14 cellular contexts compared by ENCODE assay signal in the genomic region with DNA sequence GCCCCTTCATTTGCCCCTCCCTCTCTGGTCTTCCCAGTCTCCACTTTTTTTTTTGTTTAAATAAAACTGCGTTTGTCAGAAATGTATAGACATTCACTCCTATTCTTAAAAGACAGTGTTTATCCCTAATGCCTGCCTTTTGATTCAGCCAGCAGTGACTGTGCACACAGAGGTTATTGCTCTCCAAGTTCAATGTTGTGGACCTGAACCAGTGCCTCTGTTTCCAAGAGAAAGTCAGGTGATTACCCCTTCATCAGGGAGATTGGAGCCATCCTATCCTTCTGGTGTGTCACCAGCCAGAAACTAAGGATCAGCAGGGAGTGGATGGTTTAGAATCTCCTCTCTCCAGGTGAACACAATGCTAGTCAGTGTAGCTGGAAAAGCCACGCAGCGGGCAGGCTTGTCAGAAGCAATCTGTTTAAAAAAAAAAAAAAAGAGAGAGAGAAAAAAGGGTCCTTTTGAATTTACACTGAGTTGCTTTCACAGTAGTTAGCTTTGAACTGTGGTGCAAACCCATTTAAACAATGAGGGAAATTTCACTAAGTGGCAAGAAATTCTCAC.
DNase-seq lines count a peak whose midpoint lies in the region; ATAC-seq, FAIRE-seq and TF ChIP-seq lines count a peak whose summit lies in the region.
"Had no signal": no experiment of that assay in that cellular context is flagged by ENCODE, and none has a peak within 500 bp of the region (broad histone marks: within the 10 kb centered on the region; RNA-seq: fewer than 3 reads in every experiment).

No MANE protein-coding gene starts in this region.

- H3K4me3 ChIP-seq in A549: no peak overlapping the region
- no peak overlapping the region for H3K4me3 ChIP-seq in NT2/D1 (ENCODE audit: insufficient read length, low read depth)
- no peak overlapping the region for H3K4me3 ChIP-seq in esophagus squamous epithelium
- no peak overlapping the region for H3K4me3 ChIP-seq in neural cell (ENCODE audit: low read length)
- H3K4me3 ChIP-seq: GM23248 had no signal

- FAIRE-seq in A549 (lab: Jason Lieb, UNC): no peak
- FAIRE-seq: GM12892, GM19239 had no signal

- no peaks in the 10 kb centered on the region for H3K9me2 ChIP-seq in neural cell (ENCODE audit: insufficient read depth, low read length)

- H3K27me3 ChIP-seq in NT2/D1 (ENCODE audit: insufficient read depth, insufficient read length): no peaks in the 10 kb centered on the region
- no peaks in the 10 kb centered on the region for H3K27me3 ChIP-seq in esophagus squamous epithelium
- no peaks in the 10 kb centered on the region for H3K27me3 ChIP-seq in neural cell (ENCODE audit: insufficient read depth, low read depth, low read length)

- CTCF ChIA-PET in A549 (lab: Yijun Ruan, JAX): interaction anchor here (1.0 to 2.0 kb wide), 2 partner anchors 8 to 25 kb away, joined by 3 to 7 read pairs; no protein-coding TSS in a partner anchor

- no peaks in the 10 kb centered on the region for H3F3A ChIP-seq in neural cell (ENCODE audit: insufficient read depth, low read length, poor library complexity, severe bottlenecking)

- no peak for TF ChIP-seq POLR2A in A549 (IDR thresholded peaks at IDR 0.05; ENCODE audit: low read length)
- no peak for TF ChIP-seq POLR2A in esophagus squamous epithelium (IDR thresholded peaks at IDR 0.05)

- ATAC-seq in A549 (peak in 1 of 2 experiments; percentile 30; a peak in 3 of 6 replicates), HG03159 (IDR thresholded peaks at IDR 0.05; ENCODE audit: unreplicated experiment) (no peak), HG03354 (IDR thresholded peaks at IDR 0.05; ENCODE audit: poor library complexity, severe bottlenecking, unreplicated experiment) (no peak), GM21360 (IDR thresholded peaks at IDR 0.05; ENCODE audit: unreplicated experiment) (no peak)
- ATAC-seq: activated T-cell treated with anti-CD3 and anti-CD28 coated beads, Interleukin-2, amount 50 U/mL, for 4 hours had no signal

- no peaks in the 10 kb centered on the region for H3K79me2 ChIP-seq in neural cell (replicated peaks; ENCODE audit: insufficient read depth, low read length)

- no peak for DNase-seq in A549 (ENCODE audit: low read depth in 1 of 2, low spot score in 1 of 2)
- peak; percentile 86 for DNase-seq in NT2/D1 (ENCODE audit: low read depth, low spot score)
- DNase-seq in esophagus squamous epithelium (lab: John Stamatoyannopoulos, UW): no peak
- DNase-seq in cerebellar cortex (ENCODE audit: low spot score): no peak
- DNase-seq: activated T-cell treated with anti-CD3 and anti-CD28 coated beads, Interleukin-2, amount 50 U/mL, for 4 hours; GM23248; NCI-H1105 treated with DMSO at 0.1 percent for 48 hours; SW 1271 had no signal

- TF ChIP-seq EP300 in A549 (IDR thresholded peaks at IDR 0.05): no peak
- no peak for TF ChIP-seq EP300 in neural cell (conservative IDR thresholded peaks at IDR 0.05; ENCODE audit: poor library complexity, severe bottlenecking)

- H3K9ac ChIP-seq in NT2/D1 (ENCODE audit: insufficient read length, low read depth): no peak overlapping the region
- H3K9ac ChIP-seq in neural cell (ENCODE audit: low read length): peak overlapping the region; percentile 0
- H3K9ac ChIP-seq: GM23248 had no signal

- H3K4me2 ChIP-seq in A549 (peak overlapping the region; percentile 48), neural cell (ENCODE audit: low read length) (no peak overlapping the region)

- H3K4me1 ChIP-seq in A549 (peaks cover 37% of the 10 kb centered on the region), NT2/D1 (ENCODE audit: insufficient read depth, insufficient read length) (peaks cover 3% of the 10 kb centered on the region), esophagus squamous epithelium (peaks cover 7 to 83% (median 52%) of the 10 kb centered on the region in 3 donors)

- WGBS in A549 (ENCODE audit: missing lambda C conversion rate): 61% methylated on average over 3 of the region's 3 CpGs
- 30 to 48% methylated on average over 3 of the region's 3 CpGs for WGBS in esophagus squamous epithelium, 2 donors

- no peaks in the 10 kb centered on the region for H3K36me3 ChIP-seq in NT2/D1 (ENCODE audit: insufficient read depth, insufficient read length, low read length)
- no peaks in the 10 kb centered on the region for H3K36me3 ChIP-seq in esophagus squamous epithelium
- H3K36me3 ChIP-seq in neural cell (ENCODE audit: insufficient read depth, low read length): no peaks in the 10 kb centered on the region

- POLR2A ChIA-PET in A549 (lab: Yijun Ruan, JAX): no interaction called here

- no peaks in the 10 kb centered on the region for H4K20me1 ChIP-seq in neural cell (ENCODE audit: insufficient read depth)

- intact Hi-C loops in esophagus squamous epithelium (cut with DNase I): no loop called here

- no peaks in the 10 kb centered on the region for H3K9me3 ChIP-seq in A549
- peaks cover 11% of the 10 kb centered on the region for H3K9me3 ChIP-seq in NT2/D1 (ENCODE audit: insufficient read depth, low read length)
- H3K9me3 ChIP-seq in esophagus squamous epithelium: peaks cover 0 to 3% (median 0%) of the 10 kb centered on the region in 3 donors
- no peaks in the 10 kb centered on the region for H3K9me3 ChIP-seq in neural cell (ENCODE audit: low read length)

- no peak for TF ChIP-seq RAD21 in A549 (conservative IDR thresholded peaks at IDR 0.05 in 1 of 2, IDR thresholded peaks at IDR 0.05 in 1 of 2)
- TF ChIP-seq RAD21 in neural cell (conservative IDR thresholded peaks at IDR 0.05): no peak

- H2AFZ ChIP-seq in neural cell (ENCODE audit: low read depth, low read length): no peak overlapping the region
- H2AFZ ChIP-seq: GM23248 had no signal

- H3K27ac ChIP-seq in A549: peak overlapping the region; percentile 3 to 60; a peak in 3 of 6 replicates
- peak overlapping the region; percentile 72 to 87 (median 80) for H3K27ac ChIP-seq in esophagus squamous epithelium
- H3K27ac ChIP-seq in neural cell (ENCODE audit: low read length): no peak overlapping the region
- H3K27ac ChIP-seq: GM23248 had no signal

- TF ChIP-seq CTCF in A549 (IDR thresholded peaks at IDR 0.05): no peak
- no peak for TF ChIP-seq CTCF in esophagus squamous epithelium (IDR thresholded peaks at IDR 0.05)
- no peak for TF ChIP-seq CTCF in neural cell (IDR thresholded peaks at IDR 0.05; ENCODE audit: poor library complexity, severe bottlenecking)

TF ChIP-seq in A549, 52 proteins besides CTCF, POLR2A, EP300 and RAD21:
- TF ChIP-seq EHMT2 (IDR thresholded peaks at IDR 0.05; ENCODE audit: low read depth): no peak
- TF ChIP-seq, protein P1, sequence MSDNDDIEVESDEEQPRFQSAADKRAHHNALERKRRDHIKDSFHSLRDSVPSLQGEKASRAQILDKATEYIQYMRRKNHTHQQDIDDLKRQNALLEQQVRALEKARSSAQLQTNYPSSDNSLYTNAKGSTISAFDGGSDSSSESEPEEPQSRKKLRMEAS (IDR thresholded peaks at IDR 0.05): no peak
- TF ChIP-seq, protein P2, sequence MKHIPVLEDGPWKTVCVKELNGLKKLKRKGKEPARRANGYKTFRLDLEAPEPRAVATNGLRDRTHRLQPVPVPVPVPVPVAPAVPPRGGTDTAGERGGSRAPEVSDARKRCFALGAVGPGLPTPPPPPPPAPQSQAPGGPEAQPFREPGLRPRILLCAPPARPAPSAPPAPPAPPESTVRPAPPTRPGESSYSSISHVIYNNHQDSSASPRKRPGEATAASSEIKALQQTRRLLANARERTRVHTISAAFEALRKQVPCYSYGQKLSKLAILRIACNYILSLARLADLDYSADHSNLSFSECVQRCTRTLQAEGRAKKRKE (CRISPR knock-in tag; IDR thresholded peaks at IDR 0.05; ENCODE audit: low read depth): no peak
- TF ChIP-seq, protein P3, sequence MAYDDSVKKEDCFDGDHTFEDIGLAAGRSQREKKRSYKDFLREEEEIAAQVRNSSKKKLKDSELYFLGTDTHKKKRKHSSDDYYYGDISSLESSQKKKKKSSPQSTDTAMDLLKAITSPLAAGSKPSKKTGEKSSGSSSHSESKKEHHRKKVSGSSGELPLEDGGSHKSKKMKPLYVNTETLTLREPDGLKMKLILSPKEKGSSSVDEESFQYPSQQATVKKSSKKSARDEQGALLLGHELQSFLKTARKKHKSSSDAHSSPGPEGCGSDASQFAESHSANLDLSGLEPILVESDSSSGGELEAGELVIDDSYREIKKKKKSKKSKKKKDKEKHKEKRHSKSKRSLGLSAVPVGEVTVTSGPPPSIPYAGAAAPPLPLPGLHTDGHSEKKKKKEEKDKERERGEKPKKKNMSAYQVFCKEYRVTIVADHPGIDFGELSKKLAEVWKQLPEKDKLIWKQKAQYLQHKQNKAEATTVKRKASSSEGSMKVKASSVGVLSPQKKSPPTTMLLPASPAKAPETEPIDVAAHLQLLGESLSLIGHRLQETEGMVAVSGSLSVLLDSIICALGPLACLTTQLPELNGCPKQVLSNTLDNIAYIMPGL (CRISPR knock-in tag; IDR thresholded peaks at IDR 0.05; ENCODE audit: borderline replicate concordance): no peak
- TF ChIP-seq ZSCAN20 (CRISPR knock-in tag; IDR thresholded peaks at IDR 0.05): no peak

TF ChIP-seq in neural cell, 6 proteins besides CTCF, POLR2A, EP300 and RAD21 (continues in another document):
- TF ChIP-seq EZH2 (IDR thresholded peaks at IDR 0.05; ENCODE audit: borderline replicate concordance, insufficient read depth, low read length, poor library complexity, severe bottlenecking) (no peak), SMC3 (conservative IDR thresholded peaks at IDR 0.05; ENCODE audit: poor library complexity) (no peak)
- TF ChIP-seq, protein P4, sequence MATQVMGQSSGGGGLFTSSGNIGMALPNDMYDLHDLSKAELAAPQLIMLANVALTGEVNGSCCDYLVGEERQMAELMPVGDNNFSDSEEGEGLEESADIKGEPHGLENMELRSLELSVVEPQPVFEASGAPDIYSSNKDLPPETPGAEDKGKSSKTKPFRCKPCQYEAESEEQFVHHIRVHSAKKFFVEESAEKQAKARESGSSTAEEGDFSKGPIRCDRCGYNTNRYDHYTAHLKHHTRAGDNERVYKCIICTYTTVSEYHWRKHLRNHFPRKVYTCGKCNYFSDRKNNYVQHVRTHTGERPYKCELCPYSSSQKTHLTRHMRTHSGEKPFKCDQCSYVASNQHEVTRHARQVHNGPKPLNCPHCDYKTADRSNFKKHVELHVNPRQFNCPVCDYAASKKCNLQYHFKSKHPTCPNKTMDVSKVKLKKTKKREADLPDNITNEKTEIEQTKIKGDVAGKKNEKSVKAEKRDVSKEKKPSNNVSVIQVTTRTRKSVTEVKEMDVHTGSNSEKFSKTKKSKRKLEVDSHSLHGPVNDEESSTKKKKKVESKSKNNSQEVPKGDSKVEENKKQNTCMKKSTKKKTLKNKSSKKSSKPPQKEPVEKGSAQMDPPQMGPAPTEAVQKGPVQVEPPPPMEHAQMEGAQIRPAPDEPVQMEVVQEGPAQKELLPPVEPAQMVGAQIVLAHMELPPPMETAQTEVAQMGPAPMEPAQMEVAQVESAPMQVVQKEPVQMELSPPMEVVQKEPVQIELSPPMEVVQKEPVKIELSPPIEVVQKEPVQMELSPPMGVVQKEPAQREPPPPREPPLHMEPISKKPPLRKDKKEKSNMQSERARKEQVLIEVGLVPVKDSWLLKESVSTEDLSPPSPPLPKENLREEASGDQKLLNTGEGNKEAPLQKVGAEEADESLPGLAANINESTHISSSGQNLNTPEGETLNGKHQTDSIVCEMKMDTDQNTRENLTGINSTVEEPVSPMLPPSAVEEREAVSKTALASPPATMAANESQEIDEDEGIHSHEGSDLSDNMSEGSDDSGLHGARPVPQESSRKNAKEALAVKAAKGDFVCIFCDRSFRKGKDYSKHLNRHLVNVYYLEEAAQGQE (IDR thresholded peaks at IDR 0.05; ENCODE audit: borderline replicate concordance): peak; percentile 36
